Comparison of ENCODE assay signal across 8 cellular contexts in genomic region chr19:45423589-45424190, GRCh38. TPM values are rescaled to one million over a fixed set of nuclear protein-coding genes. Genes with fewer than 3 reads are reported as not detected.
DNase-seq lines count a peak whose midpoint lies in the region; ATAC-seq and TF ChIP-seq lines count a peak whose summit lies in the region.

TSS of gene ERCC1 (minus strand) at chr19:45423917. CDS start at chr19:45423374, 543 bp downstream.

- H3K27me3 ChIP-seq in BE2C: peaks cover 5% of the 10 kb centered on the region
- no peaks in the 10 kb centered on the region for H3K27me3 ChIP-seq in liver (ENCODE audit: control insufficient read depth in 4 of 4, insufficient read depth in 4 of 4, low read length in 3 of 4)

- H3K9ac ChIP-seq in liver (ENCODE audit: low read depth in 1 of 2, low read length in 2 of 2): peak within 1 kb of the TSS; percentile 64 to 74

- no peak for TF ChIP-seq CTCF in BE2C (IDR thresholded peaks at IDR 0.05; ENCODE audit: low read depth, low read length)
- no peak for TF ChIP-seq CTCF in liver (IDR thresholded peaks at IDR 0.05; ENCODE audit: low read depth, low read length, missing input control)

- H3K27ac ChIP-seq in liver (ENCODE audit: low read depth in 1 of 2, low read length in 2 of 2): peak within 1 kb of the TSS; percentile 89 to 93

- peaks cover 21% of the 10 kb centered on the region for H3K36me3 ChIP-seq in BE2C
- H3K36me3 ChIP-seq in liver (ENCODE audit: control insufficient read depth in 4 of 4, insufficient read depth in 3 of 4, low read depth in 1 of 4, low read length in 3 of 4): peaks cover 0 to 8% (median 4%) of the 10 kb centered on the region in 4 donors

- H3K4me1 Mint-ChIP-seq in dendritic cell treated with granulocyte-macrophage colony-stimulating factor and Interleukin-4, amounts not matched to agents 40 ng/mL and 50 ng/mL, for 4 days (ENCODE audit: low read depth): peaks cover 73% of the 10 kb centered on the region

- H3K9me3 ChIP-seq in BE2C (no peaks in the 10 kb centered on the region), liver (ENCODE audit: control insufficient read depth in 4 of 4, low read length in 3 of 4) (no peaks in the 10 kb centered on the region)

- intact Hi-C loops in dendritic cell treated with granulocyte-macrophage colony-stimulating factor and Interleukin-4, amounts not matched to agents 40 ng/mL and 50 ng/mL, for 4 days (cut with micrococcal nuclease): loop anchor here (1.0 kb wide), 1 partner anchor 17 kb away; the partner anchor contains the start of gene POLR1G

- peak; percentile 8 to 42 for TF ChIP-seq RAD21 in liver (IDR thresholded peaks at IDR 0.05)

- peaks cover 40% of the 10 kb centered on the region for H3K36me3 Mint-ChIP-seq in dendritic cell treated with granulocyte-macrophage colony-stimulating factor and Interleukin-4, amounts not matched to agents 40 ng/mL and 50 ng/mL, for 4 days (ENCODE audit: low read depth)

- peaks cover 9% of the 10 kb centered on the region for H3K27me3 Mint-ChIP-seq in dendritic cell treated with granulocyte-macrophage colony-stimulating factor and Interleukin-4, amounts not matched to agents 40 ng/mL and 50 ng/mL, for 4 days

- H3K4me3 ChIP-seq in BE2C (ENCODE audit: low read depth, low read length): peak within 1 kb of the TSS; percentile 61
- H3K4me3 ChIP-seq in liver (ENCODE audit: low read depth in 1 of 3, low read length in 3 of 3): peak within 1 kb of the TSS; percentile 53 to 70 (median 64)

- H3K9me3 Mint-ChIP-seq in dendritic cell treated with granulocyte-macrophage colony-stimulating factor and Interleukin-4, amounts not matched to agents 40 ng/mL and 50 ng/mL, for 4 days: no peaks in the 10 kb centered on the region

- ATAC-seq in GM19035 (IDR thresholded peaks at IDR 0.05; ENCODE audit: unreplicated experiment): peak; percentile 64
- ATAC-seq in HG03196 (IDR thresholded peaks at IDR 0.05; ENCODE audit: unreplicated experiment): peak; percentile 63

- H3K4me3 Mint-ChIP-seq in dendritic cell treated with granulocyte-macrophage colony-stimulating factor and Interleukin-4, amounts not matched to agents 40 ng/mL and 50 ng/mL, for 4 days: peak within 1 kb of the TSS; percentile 97

- H3K4me1 ChIP-seq in BE2C (no peaks in the 10 kb centered on the region), liver (ENCODE audit: control insufficient read depth in 4 of 4, insufficient read depth in 4 of 4, low read length in 3 of 4) (peaks cover 5 to 23% (median 11%) of the 10 kb centered on the region in 4 donors)

- under 1% methylated on average over 37 of the region's 37 CpGs for WGBS in liver

- H3K27ac Mint-ChIP-seq in dendritic cell treated with granulocyte-macrophage colony-stimulating factor and Interleukin-4, amounts not matched to agents 40 ng/mL and 50 ng/mL, for 4 days: peak within 1 kb of the TSS; percentile 94

- DNase-seq in BE2C (peak; percentile 98), NCI-H226 (peak; percentile 95)
- DNase-seq in activated CD4-positive, CD25-positive, alpha-beta regulatory T cell (lab: John Stamatoyannopoulos, UW): peak in 3 of 4 experiments; percentile 46 to 72 (median 61)
- peak; percentile 70 for DNase-seq in stimulated activated CD4-positive, alpha-beta T cell treated with anti-CD3 and anti-CD28 coated beads, Interleukin-4, amount 100 ng/mL, for 24 hours

TF ChIP-seq in liver, 16 proteins besides CTCF, POLR2A, EP300 and RAD21:
- TF ChIP-seq, protein P1, sequence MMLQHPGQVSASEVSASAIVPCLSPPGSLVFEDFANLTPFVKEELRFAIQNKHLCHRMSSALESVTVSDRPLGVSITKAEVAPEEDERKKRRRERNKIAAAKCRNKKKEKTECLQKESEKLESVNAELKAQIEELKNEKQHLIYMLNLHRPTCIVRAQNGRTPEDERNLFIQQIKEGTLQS (IDR thresholded peaks at IDR 0.05): no peak
- TF ChIP-seq YY1 (IDR thresholded peaks at IDR 0.05) (no peak), SP1 (IDR thresholded peaks at IDR 0.05) (peak; percentile 82), EGR1 (IDR thresholded peaks at IDR 0.05; ENCODE audit: low read depth in 2 of 2) (peak; percentile 58 to 75), MAX (IDR thresholded peaks at IDR 0.05) (peak; percentile 79), GABPA (IDR thresholded peaks at IDR 0.05 in 1 of 2, conservative IDR thresholded peaks at IDR 0.05 in 1 of 2) (peak in 1 of 2 donors; percentile 86), RXRA (IDR thresholded peaks at IDR 0.05) (peak; percentile 52 to 60), TAF1 (conservative IDR thresholded peaks at IDR 0.05) (peak; percentile 85), HNF4G (IDR thresholded peaks at IDR 0.05) (no peak), FOXA1 (IDR thresholded peaks at IDR 0.05) (no peak), JUND (IDR thresholded peaks at IDR 0.05) (no peak), HNF4A (conservative IDR thresholded peaks at IDR 0.05) (peak in 1 of 2 donors; percentile 50)
- TF ChIP-seq, protein P2, sequence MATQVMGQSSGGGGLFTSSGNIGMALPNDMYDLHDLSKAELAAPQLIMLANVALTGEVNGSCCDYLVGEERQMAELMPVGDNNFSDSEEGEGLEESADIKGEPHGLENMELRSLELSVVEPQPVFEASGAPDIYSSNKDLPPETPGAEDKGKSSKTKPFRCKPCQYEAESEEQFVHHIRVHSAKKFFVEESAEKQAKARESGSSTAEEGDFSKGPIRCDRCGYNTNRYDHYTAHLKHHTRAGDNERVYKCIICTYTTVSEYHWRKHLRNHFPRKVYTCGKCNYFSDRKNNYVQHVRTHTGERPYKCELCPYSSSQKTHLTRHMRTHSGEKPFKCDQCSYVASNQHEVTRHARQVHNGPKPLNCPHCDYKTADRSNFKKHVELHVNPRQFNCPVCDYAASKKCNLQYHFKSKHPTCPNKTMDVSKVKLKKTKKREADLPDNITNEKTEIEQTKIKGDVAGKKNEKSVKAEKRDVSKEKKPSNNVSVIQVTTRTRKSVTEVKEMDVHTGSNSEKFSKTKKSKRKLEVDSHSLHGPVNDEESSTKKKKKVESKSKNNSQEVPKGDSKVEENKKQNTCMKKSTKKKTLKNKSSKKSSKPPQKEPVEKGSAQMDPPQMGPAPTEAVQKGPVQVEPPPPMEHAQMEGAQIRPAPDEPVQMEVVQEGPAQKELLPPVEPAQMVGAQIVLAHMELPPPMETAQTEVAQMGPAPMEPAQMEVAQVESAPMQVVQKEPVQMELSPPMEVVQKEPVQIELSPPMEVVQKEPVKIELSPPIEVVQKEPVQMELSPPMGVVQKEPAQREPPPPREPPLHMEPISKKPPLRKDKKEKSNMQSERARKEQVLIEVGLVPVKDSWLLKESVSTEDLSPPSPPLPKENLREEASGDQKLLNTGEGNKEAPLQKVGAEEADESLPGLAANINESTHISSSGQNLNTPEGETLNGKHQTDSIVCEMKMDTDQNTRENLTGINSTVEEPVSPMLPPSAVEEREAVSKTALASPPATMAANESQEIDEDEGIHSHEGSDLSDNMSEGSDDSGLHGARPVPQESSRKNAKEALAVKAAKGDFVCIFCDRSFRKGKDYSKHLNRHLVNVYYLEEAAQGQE (IDR thresholded peaks at IDR 0.05): peak; percentile 85

RNA-seq across cellular contexts. Expression of gene ERCC1, which starts in this region (rescaled TPM):
- 120 TPM for polyA plus RNA-seq in BE2C (2012; ENCODE audit: insufficient read depth, insufficient read length, low read depth)
- total RNA-seq in liver: 10 to 100 TPM; 19.3 to 24.7 TPM
- polyA plus RNA-seq in liver: 10 to 100 TPM; 19.2 to 28.7 TPM

Comparison
In these comparisons a context has a peak if more than half of its experiments do, and no peak if none do; other contexts are left out.
1. Peak in every context shown above with its lines: DNase-seq, ATAC-seq, H3K4me3 ChIP-seq and H3K27ac ChIP-seq.